ENCODE assay signal across 7 cellular contexts in the genomic region with DNA sequence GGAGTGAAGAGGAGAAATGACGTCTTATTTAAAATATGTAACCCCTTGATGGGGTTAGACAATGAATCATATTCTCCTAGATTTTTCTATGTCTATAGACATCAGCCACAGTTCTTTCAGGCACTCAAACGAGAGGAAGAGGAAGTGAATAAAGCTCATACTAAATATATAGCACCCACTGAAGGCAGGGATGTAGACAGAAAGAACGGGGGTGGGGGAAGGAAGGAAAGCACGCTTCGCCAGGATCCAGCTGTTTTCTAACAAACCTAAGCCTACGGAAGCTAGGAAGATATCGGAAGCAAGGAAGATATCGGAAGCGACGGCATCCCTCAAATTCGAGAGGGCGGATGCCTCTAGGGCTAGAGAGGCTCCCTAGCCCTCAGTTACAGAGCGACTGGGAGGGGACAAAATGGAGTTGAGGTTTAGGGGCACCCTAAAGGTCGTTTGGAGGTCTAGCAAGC. TPM values are rescaled to one million over a fixed set of nuclear protein-coding genes. Genes with fewer than 3 reads are reported as not detected.
A peak's percentile ranks its signal among the peaks of the same experiment; 100 is the strongest.
DNase-seq lines count a peak whose midpoint lies in the region; ATAC-seq, FAIRE-seq and TF ChIP-seq lines count a peak whose summit lies in the region.

No MANE protein-coding gene starts in this region.

- no peak for DNase-seq in GM12892 (ENCODE audit: insufficient read length)
- peak; percentile 82 for DNase-seq in HCEC 1CT
- DNase-seq in NAMALWA (ENCODE audit: low spot score): peak; percentile 59
- peak; percentile 5 for DNase-seq in activated T-cell treated with anti-CD3 and anti-CD28 coated beads for 4 hours
- DNase-seq in fibroblast of the aortic adventitia (ENCODE audit: low read depth): peak; percentile 55
- DNase-seq in omental fat pad (ENCODE audit: low spot score): no peak
- DNase-seq in NCI-H2196 treated with DMSO at 0.1 percent for 48 hours (lab: John Stamatoyannopoulos, UW; ENCODE audit: unreplicated experiment): no peak

- peak; percentile 31 for ATAC-seq in omental fat pad (ENCODE audit: low FRiP score)

- TF ChIP-seq POLR2A in GM12892 (IDR thresholded peaks at IDR 0.05; ENCODE audit: low read depth, low read length): no peak

- peak; percentile 81 for FAIRE-seq in GM12892 (lab: Jason Lieb, UNC)

- TF ChIP-seq CTCF in fibroblast of the aortic adventitia (IDR thresholded peaks at IDR 0.05; ENCODE audit: insufficient read depth, low read length) (no peak), omental fat pad (IDR thresholded peaks at IDR 0.05) (no peak)

- H3K4me3 ChIP-seq in fibroblast of the aortic adventitia (ENCODE audit: low read depth, low read length): peak overlapping the region; percentile 83

RNA-seq across cellular contexts. Expression of gene ACSL4, which starts 0.7 kb away (rescaled TPM):
- 44.1 TPM for polyA plus RNA-seq in GM12892 (2012; ENCODE audit: missing spikeins)
- 82.2 and 260 TPM in 2 replicates for total RNA-seq in fibroblast of the aortic adventitia (ENCODE audit: low replicate concordance)
- 100 to 1,000 TPM in 3 of 4 donors, 10 to 100 TPM in 1; 94.7 to 244 (median 166) TPM for total RNA-seq in omental fat pad

Comparison
In these comparisons a context has a peak if more than half of its experiments do, and no peak if none do; other contexts are left out.
1. DNase-seq: peak in HCEC 1CT (single experiment), NAMALWA (single experiment), activated T-cell treated with anti-CD3 and anti-CD28 coated beads for 4 hours (single experiment) and fibroblast of the aortic adventitia (single experiment); none in GM12892 (single experiment), omental fat pad (single experiment) and NCI-H2196 treated with DMSO at 0.1 percent for 48 hours (single experiment).